Comparison of ENCODE assay signal across 20 cellular contexts in the genomic region with DNA sequence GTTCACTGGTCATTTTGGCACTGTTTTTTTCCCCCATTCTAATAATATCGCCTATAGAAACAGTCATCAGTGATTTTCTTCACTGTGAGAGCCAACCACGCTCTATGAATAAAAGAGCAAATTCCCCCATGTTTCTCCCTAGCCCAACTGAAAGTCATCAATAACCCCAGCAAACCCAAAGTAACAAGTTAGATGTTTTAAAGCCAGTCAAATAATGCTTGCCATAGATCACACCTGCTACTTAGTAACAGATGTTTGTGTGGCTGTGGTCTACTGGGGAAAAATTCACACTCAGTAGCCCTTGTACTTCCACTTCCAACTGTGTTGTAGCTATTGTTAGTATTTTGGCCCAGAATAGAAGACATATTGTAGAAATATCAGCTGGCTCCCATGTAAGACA.
A peak's percentile ranks its signal among the peaks of the same experiment; 100 is the strongest.
DNase-seq lines count a peak whose midpoint lies in the region; ATAC-seq lines count a peak whose summit lies in the region.
"Had no signal": no experiment of that assay in that cellular context is flagged by ENCODE, and none has a peak within 500 bp of the region (broad histone marks: within the 10 kb centered on the region; RNA-seq: fewer than 3 reads in every experiment).

No MANE protein-coding gene starts in this region.

- H3K4me2 ChIP-seq in BLaER1 = peak overlapping the region; percentile 54

- H3K27me3 ChIP-seq in BLaER1 = no peaks in the 10 kb centered on the region
- no peaks in the 10 kb centered on the region for H3K27me3 ChIP-seq in effector memory CD4-positive, alpha-beta T cell (replicated peaks; ENCODE audit: control insufficient read depth, insufficient read depth, low read length, poor library complexity, severe bottlenecking)
- H3K27me3 ChIP-seq: dorsolateral prefrontal cortex had no signal

- H3K4me1 Mint-ChIP-seq in activated naive CD8-positive, alpha-beta T cell treated with anti-CD3 and anti-CD28 coated beads, Interleukin-2, amount 50 U/mL, for 24 hours = no peaks in the 10 kb centered on the region
- H3K4me1 Mint-ChIP-seq: activated naive CD8-positive, alpha-beta T cell treated with anti-CD3 and anti-CD28 coated beads for 36 hours; CD14-positive monocyte; stimulated activated memory B cell treated with anti-CD40 and anti-IgM and Interleukin-4, amounts not matched to agents 10 μg/mL and 1 μg/mL and 100 μg/mL, for 72 hours had no signal

- no peak overlapping the region for H3K4me3 ChIP-seq in BLaER1
- no peak overlapping the region for H3K4me3 ChIP-seq in effector memory CD4-positive, alpha-beta T cell (ENCODE audit: insufficient read depth, low read depth, low read length, poor library complexity, severe bottlenecking)
- H3K4me3 ChIP-seq: dorsolateral prefrontal cortex, psoas muscle had no signal

- H3K4me1 ChIP-seq in BLaER1 = peaks cover 17% of the 10 kb centered on the region
- H3K4me1 ChIP-seq in effector memory CD4-positive, alpha-beta T cell (ENCODE audit: control insufficient read depth, insufficient read depth, low read length, poor library complexity, severe bottlenecking) = no peaks in the 10 kb centered on the region
- H3K4me1 ChIP-seq: psoas muscle had no signal

- H3K36me3 Mint-ChIP-seq in activated naive CD8-positive, alpha-beta T cell treated with anti-CD3 and anti-CD28 coated beads, Interleukin-2, amount 50 U/mL, for 24 hours (ENCODE audit: low read depth) = no peaks in the 10 kb centered on the region
- H3K36me3 Mint-ChIP-seq: activated naive CD8-positive, alpha-beta T cell treated with anti-CD3 and anti-CD28 coated beads for 36 hours; CD14-positive monocyte; naive thymus-derived CD4-positive, alpha-beta T cell; stimulated activated memory B cell treated with anti-CD40 and anti-IgM and Interleukin-4, amounts not matched to agents 10 μg/mL and 1 μg/mL and 100 μg/mL, for 72 hours; type B pancreatic cell had no signal

- no peaks in the 10 kb centered on the region for H4K20me1 ChIP-seq in BLaER1

- no peaks in the 10 kb centered on the region for H3K36me3 ChIP-seq in BLaER1
- no peaks in the 10 kb centered on the region for H3K36me3 ChIP-seq in effector memory CD4-positive, alpha-beta T cell (ENCODE audit: control insufficient read depth, insufficient read depth, low read length)

- H3K27me3 Mint-ChIP-seq in activated naive CD8-positive, alpha-beta T cell treated with anti-CD3 and anti-CD28 coated beads, Interleukin-2, amount 50 U/mL, for 24 hours = no peaks in the 10 kb centered on the region
- H3K27me3 Mint-ChIP-seq: activated CD8-positive, alpha-beta T cell treated with anti-CD3 and anti-CD28 coated beads for 36 hours; activated naive CD8-positive, alpha-beta T cell treated with anti-CD3 and anti-CD28 coated beads for 36 hours; stimulated activated memory B cell treated with anti-CD40 and anti-IgM and Interleukin-4, amounts not matched to agents 10 μg/mL and 1 μg/mL and 100 μg/mL, for 72 hours had no signal

- H3K9me3 ChIP-seq in BLaER1 = no peaks in the 10 kb centered on the region
- H3K9me3 ChIP-seq in effector memory CD4-positive, alpha-beta T cell (ENCODE audit: control insufficient read depth, low read length) = no peaks in the 10 kb centered on the region
- H3K9me3 ChIP-seq: psoas muscle had no signal

- H3K27ac ChIP-seq in BLaER1 = peak overlapping the region; percentile 53
- H3K27ac ChIP-seq in effector memory CD4-positive, alpha-beta T cell (ENCODE audit: insufficient read depth, low read length, poor library complexity, severe bottlenecking) = no peak overlapping the region
- H3K27ac ChIP-seq: dorsolateral prefrontal cortex, psoas muscle, VCaP had no signal

- H3K4me3 Mint-ChIP-seq in activated naive CD8-positive, alpha-beta T cell treated with anti-CD3 and anti-CD28 coated beads, Interleukin-2, amount 50 U/mL, for 24 hours = no peak overlapping the region
- H3K4me3 Mint-ChIP-seq: activated CD8-positive, alpha-beta T cell treated with anti-CD3 and anti-CD28 coated beads for 36 hours; activated naive CD8-positive, alpha-beta T cell treated with anti-CD3 and anti-CD28 coated beads for 36 hours; CD14-positive monocyte; naive thymus-derived CD4-positive, alpha-beta T cell; stimulated activated memory B cell treated with anti-CD40 and anti-IgM and Interleukin-4, amounts not matched to agents 10 μg/mL and 1 μg/mL and 100 μg/mL, for 72 hours; type B pancreatic cell had no signal

- DNase-seq in activated naive CD8-positive, alpha-beta T cell treated with anti-CD3 and anti-CD28 coated beads, Interleukin-2, amount 50 U/mL, for 24 hours = no peak
- no peak for DNase-seq in effector memory CD4-positive, alpha-beta T cell
- DNase-seq in NCI-H2171 (lab: John Stamatoyannopoulos, UW) = no peak
- no peak for DNase-seq in nucleus accumbens (lab: John Stamatoyannopoulos, UW)
- DNase-seq: activated CD8-positive, alpha-beta T cell treated with anti-CD3 and anti-CD28 coated beads for 36 hours; activated naive CD8-positive, alpha-beta T cell treated with anti-CD3 and anti-CD28 coated beads for 36 hours; dorsolateral prefrontal cortex; naive thymus-derived CD4-positive, alpha-beta T cell; NCI-H1436; NK-92 treated with Interleukin-12 subunit alpha and Interleukin-12 subunit beta, amount 100 ng/mL, for 24 hours; psoas muscle; T-helper 1 cell had no signal

- no peak overlapping the region for H3K9ac ChIP-seq in BLaER1

- no peaks in the 10 kb centered on the region for H3K9me3 Mint-ChIP-seq in activated naive CD8-positive, alpha-beta T cell treated with anti-CD3 and anti-CD28 coated beads, Interleukin-2, amount 50 U/mL, for 24 hours
- H3K9me3 Mint-ChIP-seq: activated CD8-positive, alpha-beta T cell treated with anti-CD3 and anti-CD28 coated beads for 36 hours; activated naive CD8-positive, alpha-beta T cell treated with anti-CD3 and anti-CD28 coated beads for 36 hours; naive thymus-derived CD4-positive, alpha-beta T cell; stimulated activated memory B cell treated with anti-CD40 and anti-IgM and Interleukin-4, amounts not matched to agents 10 μg/mL and 1 μg/mL and 100 μg/mL, for 72 hours; type B pancreatic cell had no signal

- no peak overlapping the region for H3K27ac Mint-ChIP-seq in activated naive CD8-positive, alpha-beta T cell treated with anti-CD3 and anti-CD28 coated beads, Interleukin-2, amount 50 U/mL, for 24 hours
- H3K27ac Mint-ChIP-seq: activated CD8-positive, alpha-beta T cell treated with anti-CD3 and anti-CD28 coated beads for 36 hours; activated naive CD8-positive, alpha-beta T cell treated with anti-CD3 and anti-CD28 coated beads for 36 hours; CD14-positive monocyte; naive thymus-derived CD4-positive, alpha-beta T cell; stimulated activated memory B cell treated with anti-CD40 and anti-IgM and Interleukin-4, amounts not matched to agents 10 μg/mL and 1 μg/mL and 100 μg/mL, for 72 hours; type B pancreatic cell had no signal

- ATAC-seq in GM19035 (IDR thresholded peaks at IDR 0.05; ENCODE audit: unreplicated experiment) (peak; percentile 71), HG02610 (IDR thresholded peaks at IDR 0.05; ENCODE audit: unreplicated experiment) (peak; percentile 80), HG03442 (IDR thresholded peaks at IDR 0.05; ENCODE audit: unreplicated experiment) (peak; percentile 62)
- no peak for ATAC-seq in activated naive CD8-positive, alpha-beta T cell treated with anti-CD3 and anti-CD28 coated beads, Interleukin-2, amount 50 U/mL, for 24 hours
- ATAC-seq: activated CD8-positive, alpha-beta T cell treated with anti-CD3 and anti-CD28 coated beads for 36 hours; naive thymus-derived CD4-positive, alpha-beta T cell; psoas muscle; stimulated activated memory B cell treated with anti-CD40 and anti-IgM and Interleukin-4, amounts not matched to agents 10 μg/mL and 1 μg/mL and 100 μg/mL, for 72 hours had no signal
